12 cellular contexts compared by ENCODE assay signal in genomic region chr6:52415917-52416628, GRCh38. TPM values are rescaled to one million over a fixed set of nuclear protein-coding genes. Genes with fewer than 3 reads are reported as not detected.
DNase-seq lines count a peak whose midpoint lies in the region; ATAC-seq, FAIRE-seq and TF ChIP-seq lines count a peak whose summit lies in the region.
"Had no signal": no experiment of that assay in that cellular context is flagged by ENCODE, and none has a peak within 500 bp of the region (broad histone marks: within the 10 kb centered on the region; RNA-seq: fewer than 3 reads in every experiment).

No MANE protein-coding gene starts in this region.

- H3K27me3 ChIP-seq in HepG2 (ENCODE audit: control insufficient read depth in 1 of 2, insufficient read depth in 2 of 2, low read length in 2 of 2) = peaks cover 0 to 4% of the 10 kb centered on the region in 2 experiments; a peak in 1 of 5 replicates
- H3K27me3 ChIP-seq in right lobe of liver = no peaks in the 10 kb centered on the region
- H3K27me3 ChIP-seq: vagina had no signal

- H3K27me3 Mint-ChIP-seq in T-helper 17 cell = no peaks in the 10 kb centered on the region
- H3K27me3 Mint-ChIP-seq in stimulated activated naive CD8-positive, alpha-beta T cell treated with anti-CD3 and anti-CD28 coated beads, Interleukin-15, amount 100 ng/mL, for 72 hours = no peaks in the 10 kb centered on the region

- no peak overlapping the region for H3K4me3 Mint-ChIP-seq in T-helper 17 cell
- peak overlapping the region; percentile 40 to 50 for H3K4me3 Mint-ChIP-seq in stimulated activated naive CD8-positive, alpha-beta T cell treated with anti-CD3 and anti-CD28 coated beads, Interleukin-15, amount 100 ng/mL, for 72 hours
- H3K4me3 Mint-ChIP-seq: activated naive CD4-positive, alpha-beta T cell treated with anti-CD3 and anti-CD28 coated beads, Interleukin-2, amount 10 ng/mL, durations not matched to agents 7 days and 5 days had no signal

- TF ChIP-seq EP300 in HepG2 (IDR thresholded peaks at IDR 0.05; ENCODE audit: low read depth in 2 of 2, low read length in 2 of 2) (no peak), HepG2 (CRISPR knock-in tag; IDR thresholded peaks at IDR 0.05; ENCODE audit: borderline replicate concordance) (no peak)

- TF ChIP-seq CTCF in HepG2 (CRISPR knock-in tag; IDR thresholded peaks at IDR 0.05) = no peak
- TF ChIP-seq CTCF in right lobe of liver (IDR thresholded peaks at IDR 0.05) = no peak
- no peak for TF ChIP-seq CTCF in fibroblast of mammary gland (conservative IDR thresholded peaks at IDR 0.05; ENCODE audit: control insufficient read depth, insufficient read depth, low read depth, low read length)

- H3K4me1 ChIP-seq in HepG2 (ENCODE audit: insufficient read depth, low read length) = peaks cover 44% of the 10 kb centered on the region
- H3K4me1 ChIP-seq in right lobe of liver = peaks cover 0 to 5% (median 1%) of the 10 kb centered on the region in 4 donors

- no TSS peak for BruUV-seq in HepG2 (replicated peaks; lab: Mats Ljungman, UMichigan)

- no peak for ATAC-seq in HepG2
- ATAC-seq in right lobe of liver = no peak
- ATAC-seq in T-helper 17 cell = no peak
- no peak for ATAC-seq in stimulated activated naive CD8-positive, alpha-beta T cell treated with anti-CD3 and anti-CD28 coated beads, Interleukin-15, amount 100 ng/mL, for 72 hours
- ATAC-seq in HG03469 (IDR thresholded peaks at IDR 0.05; ENCODE audit: unreplicated experiment) = no peak

- DNase-seq in HepG2 (ENCODE audit: low spot score) = no peak
- DNase-seq in right lobe of liver = no peak
- no peak for DNase-seq in T-helper 17 cell
- peak; percentile 66 for DNase-seq in fibroblast of mammary gland (ENCODE audit: low read depth)
- no peak for DNase-seq in stimulated activated naive CD8-positive, alpha-beta T cell treated with anti-CD3 and anti-CD28 coated beads, Interleukin-15, amount 100 ng/mL, for 72 hours
- DNase-seq in effector CD8-positive, alpha-beta T cell (lab: John Stamatoyannopoulos, UW) = no peak
- no peak for DNase-seq in stimulated activated CD4-positive, alpha-beta T cell treated with anti-CD3 and anti-CD28 coated beads, Interleukin-12 subunit alpha, Interleukin-12 subunit beta, amount 100 ng/mL, for 4 hours

- no peak overlapping the region for H3K4me3 ChIP-seq in HepG2 (replicated peaks in 1 of 3; ENCODE audit: insufficient read depth in 1 of 3, low read depth in 2 of 3, low read length in 3 of 3)
- no peak overlapping the region for H3K4me3 ChIP-seq in right lobe of liver
- no peak overlapping the region for H3K4me3 ChIP-seq in fibroblast of mammary gland (ENCODE audit: control insufficient read depth, low read depth, low read length)
- H3K4me3 ChIP-seq: esophagus muscularis mucosa, vagina had no signal

- H2AFZ ChIP-seq in HepG2 (ENCODE audit: low read length) = no peak overlapping the region

- H3K4me2 ChIP-seq in HepG2 (ENCODE audit: low read depth, low read length) = no peak overlapping the region

- no peaks in the 10 kb centered on the region for H3K9me3 Mint-ChIP-seq in stimulated activated naive CD8-positive, alpha-beta T cell treated with anti-CD3 and anti-CD28 coated beads, Interleukin-15, amount 100 ng/mL, for 72 hours
- H3K9me3 Mint-ChIP-seq: activated naive CD4-positive, alpha-beta T cell treated with anti-CD3 and anti-CD28 coated beads, Interleukin-2, amount 10 ng/mL, durations not matched to agents 7 days and 5 days had no signal

- no peaks in the 10 kb centered on the region for H3K36me3 Mint-ChIP-seq in T-helper 17 cell (ENCODE audit: low read depth)
- H3K36me3 Mint-ChIP-seq: activated naive CD4-positive, alpha-beta T cell treated with anti-CD3 and anti-CD28 coated beads, Interleukin-2, amount 10 ng/mL, durations not matched to agents 7 days and 5 days had no signal

- no peak for FAIRE-seq in HepG2 (lab: Jason Lieb, UNC)
- FAIRE-seq: RCC 7860 had no signal

- CTCF ChIA-PET in HepG2 (lab: Yijun Ruan, JAX; ENCODE audit: low intra/inter-chr PET ratio, low total read pairs) = interaction anchor here (1.2 to 5.5 kb wide), 4 partner anchors 9 to 248 kb away, joined by 4 to 79 read pairs (median 14); no protein-coding TSS in a partner anchor

- H3K36me3 ChIP-seq in HepG2 (replicated peaks in 1 of 2; ENCODE audit: control insufficient read depth in 1 of 2, insufficient read depth in 2 of 2, low read length in 2 of 2) = no peaks in the 10 kb centered on the region
- H3K36me3 ChIP-seq in right lobe of liver = no peaks in the 10 kb centered on the region
- H3K36me3 ChIP-seq: esophagus muscularis mucosa, vagina had no signal

- peak overlapping the region; percentile 8 for H3K27ac Mint-ChIP-seq in T-helper 17 cell
- H3K27ac Mint-ChIP-seq in stimulated activated naive CD8-positive, alpha-beta T cell treated with anti-CD3 and anti-CD28 coated beads, Interleukin-15, amount 100 ng/mL, for 72 hours = peak overlapping the region in 1 of 2 donors; percentile 64

- no peak overlapping the region for H3K9ac ChIP-seq in HepG2 (ENCODE audit: insufficient read depth, low read depth, low read length)

- peaks cover 9% of the 10 kb centered on the region for H3K4me1 Mint-ChIP-seq in T-helper 17 cell
- peaks cover 49% of the 10 kb centered on the region for H3K4me1 Mint-ChIP-seq in stimulated activated naive CD8-positive, alpha-beta T cell treated with anti-CD3 and anti-CD28 coated beads, Interleukin-15, amount 100 ng/mL, for 72 hours

- intact Hi-C loops in HepG2 (cut with micrococcal nuclease; ENCODE audit: unreplicated experiment) = loop anchor here (1.0 kb wide), 4 partner anchors 160 to 247 kb away; no protein-coding TSS in a partner anchor
- intact Hi-C loops in right lobe of liver (cut with DNase I) = loop anchor here (5.0 to 10.0 kb wide), 4 partner anchors 179 to 251 kb away; no protein-coding TSS in a partner anchor

- TF ChIP-seq POLR2A in HepG2 (IDR thresholded peaks at IDR 0.05; ENCODE audit: insufficient read depth in 1 of 2, low read depth in 2 of 2, low read length in 2 of 2) = no peak
- TF ChIP-seq POLR2A in right lobe of liver (IDR thresholded peaks at IDR 0.05) = no peak

- no peaks in the 10 kb centered on the region for H4K20me1 ChIP-seq in HepG2 (ENCODE audit: insufficient read depth, low read length)

- in situ Hi-C loops in HepG2 (cut with HindIII; ENCODE audit: extremely low pct_ligation_motif_present, low pct_unique_long_range_greater_than_20kb) = loop anchor here (5.0 kb wide), 2 partner anchors 181 to 246 kb away; no protein-coding TSS in a partner anchor

- 55% methylated on average over 6 of the region's 6 CpGs for WGBS in HepG2 (ENCODE audit: low lambda C conversion rate)
- WGBS in right lobe of liver (ENCODE audit: insufficient coverage, low coverage, low lambda C conversion rate, missing lambda C conversion rate) = 34% methylated on average over 6 of the region's 6 CpGs

- TF ChIP-seq RAD21 in HepG2 (CRISPR knock-in tag; IDR thresholded peaks at IDR 0.05) = no peak

- H3K9me3 ChIP-seq in HepG2 (ENCODE audit: low read length) = no peaks in the 10 kb centered on the region
- H3K9me3 ChIP-seq in right lobe of liver = no peaks in the 10 kb centered on the region
- H3K9me3 ChIP-seq in T-helper 17 cell (ENCODE audit: control insufficient read depth, low read length, poor library complexity, severe bottlenecking) = no peaks in the 10 kb centered on the region
- H3K9me3 ChIP-seq: esophagus muscularis mucosa, vagina had no signal

- H3K79me2 ChIP-seq in HepG2 (ENCODE audit: insufficient read depth, low read length) = no peaks in the 10 kb centered on the region

- H3K27ac ChIP-seq in HepG2 (ENCODE audit: extremely low read length, insufficient read depth, low read length) (no peak overlapping the region), right lobe of liver (no peak overlapping the region)
- H3K27ac ChIP-seq: vagina had no signal

- POLR2A ChIA-PET in HepG2 (lab: Yijun Ruan, JAX) = interaction anchor here (0.9 to 4.0 kb wide), 3 partner anchors 174 to 247 kb away, joined by 3 to 16 read pairs (median 5); no protein-coding TSS in a partner anchor

RNA-seq across cellular contexts. Expression of gene EFHC1, which starts 4.1 kb away (rescaled TPM):
- 18.6 and 23.4 TPM in 2 replicates for total RNA-seq in HepG2 (2016; rRNA removed; fragmentation: Illumina TruSeq; extraction: Trizol)
- total RNA-seq in HepG2 (2016; cell fraction: cytosol; rRNA removed; fragmentation: Illumina TruSeq; extraction: Trizol; ENCODE audit: low read depth) = 6.3 TPM in 2 replicates
- 20.7 and 23.3 TPM in 2 replicates for total RNA-seq in HepG2 (2016; cell fraction: insoluble cytoplasmic fraction; rRNA removed; fragmentation: Illumina TruSeq; extraction: Trizol)
- total RNA-seq in HepG2 (2016; cell fraction: membrane; rRNA removed; fragmentation: Illumina TruSeq; extraction: Trizol) = 5.0 and 8.2 TPM in 2 replicates
- total RNA-seq in HepG2 (2016; cell fraction: nucleus; rRNA removed; fragmentation: Illumina TruSeq; extraction: Trizol) = 39.5 and 46.3 TPM in 2 replicates
- polyA plus RNA-seq in HepG2 (2011; rRNA removed) = 23.5 and 29.5 TPM in 2 replicates
- polyA plus RNA-seq in HepG2 (2011; cell fraction: cytosol; rRNA removed) = 5.5 and 9.2 TPM in 2 replicates
- polyA plus RNA-seq in HepG2 (2011; cell fraction: nucleus; rRNA removed) = 92.9 and 127 TPM in 2 replicates
- polyA plus RNA-seq in HepG2 (2012) = 10.2 and 15.7 TPM in 2 replicates
- polyA plus RNA-seq in HepG2 (2016; cell fraction: cytosol; fragmentation: Illumina TruSeq; extraction: Trizol; ENCODE audit: low read depth) = 2.4 and 2.8 TPM in 2 replicates
- 17.1 and 17.6 TPM in 2 replicates for polyA plus RNA-seq in HepG2 (2016; cell fraction: insoluble cytoplasmic fraction; fragmentation: Illumina TruSeq; extraction: Trizol; ENCODE audit: low read depth)
- 4.6 and 4.7 TPM in 2 replicates for polyA plus RNA-seq in HepG2 (2016; cell fraction: membrane; fragmentation: Illumina TruSeq; extraction: Trizol; ENCODE audit: low read depth)
- polyA plus RNA-seq in HepG2 (2016; cell fraction: nucleus; fragmentation: Illumina TruSeq; extraction: Trizol; ENCODE audit: insufficient read depth, low read depth) = 53.0 and 69.1 TPM in 2 replicates
- 14.9 and 26.4 TPM in 2 replicates for polyA minus RNA-seq in HepG2 (2011; rRNA and poly(A)+ RNA removed; ENCODE audit: low replicate concordance)
- polyA minus RNA-seq in HepG2 (2011; cell fraction: cytosol; rRNA and poly(A)+ RNA removed) = 3.9 and 7.9 TPM in 2 replicates
- 42.3 and 42.6 TPM in 2 replicates for polyA minus RNA-seq in HepG2 (2011; cell fraction: nucleus; rRNA and poly(A)+ RNA removed)
- 10 to 100 TPM in 1 of 6 experiments, 1 to 10 TPM in 5; 3.6 to 10.4 (median 6.0) TPM for total RNA-seq in right lobe of liver
- total RNA-seq in T-helper 17 cell = 1 to 10 TPM; 5.3 to 7.5 TPM

RNA-seq across cellular contexts. Expression of gene PAQR8, which starts 54.1 kb away (rescaled TPM):
- total RNA-seq in HepG2 (2016; rRNA removed; fragmentation: Illumina TruSeq; extraction: Trizol) = 26.2 and 37.7 TPM in 2 replicates
- 3.1 and 3.4 TPM in 2 replicates for total RNA-seq in HepG2 (2016; cell fraction: cytosol; rRNA removed; fragmentation: Illumina TruSeq; extraction: Trizol; ENCODE audit: low read depth)
- total RNA-seq in HepG2 (2016; cell fraction: insoluble cytoplasmic fraction; rRNA removed; fragmentation: Illumina TruSeq; extraction: Trizol) = 25.3 and 36.5 TPM in 2 replicates
- total RNA-seq in HepG2 (2016; cell fraction: membrane; rRNA removed; fragmentation: Illumina TruSeq; extraction: Trizol) = 16.5 TPM in 2 replicates
- 36.5 and 38.6 TPM in 2 replicates for total RNA-seq in HepG2 (2016; cell fraction: nucleus; rRNA removed; fragmentation: Illumina TruSeq; extraction: Trizol)
- polyA plus RNA-seq in HepG2 (2011; rRNA removed) = 36.5 and 50.7 TPM in 2 replicates
- 33.7 and 46.9 TPM in 2 replicates for polyA plus RNA-seq in HepG2 (2011; cell fraction: cytosol; rRNA removed)
- 17.0 and 22.0 TPM in 2 replicates for polyA plus RNA-seq in HepG2 (2011; cell fraction: nucleus; rRNA removed)
- 18.9 and 24.9 TPM in 2 replicates for polyA plus RNA-seq in HepG2 (2012)
- polyA plus RNA-seq in HepG2 (2016; cell fraction: cytosol; fragmentation: Illumina TruSeq; extraction: Trizol; ENCODE audit: low read depth) = 2.3 and 2.8 TPM in 2 replicates
- polyA plus RNA-seq in HepG2 (2016; cell fraction: insoluble cytoplasmic fraction; fragmentation: Illumina TruSeq; extraction: Trizol; ENCODE audit: low read depth) = 23.7 TPM in 2 replicates
- 8.0 and 8.6 TPM in 2 replicates for polyA plus RNA-seq in HepG2 (2016; cell fraction: membrane; fragmentation: Illumina TruSeq; extraction: Trizol; ENCODE audit: low read depth)
- polyA plus RNA-seq in HepG2 (2016; cell fraction: nucleus; fragmentation: Illumina TruSeq; extraction: Trizol; ENCODE audit: insufficient read depth, low read depth) = 41.8 and 43.1 TPM in 2 replicates
- 0.87 and 184 TPM in 2 replicates for polyA minus RNA-seq in HepG2 (2011; rRNA and poly(A)+ RNA removed; ENCODE audit: low replicate concordance)
- 34.4 and 49.4 TPM in 2 replicates for polyA minus RNA-seq in HepG2 (2011; cell fraction: cytosol; rRNA and poly(A)+ RNA removed)
- polyA minus RNA-seq in HepG2 (2011; cell fraction: nucleus; rRNA and poly(A)+ RNA removed) = 30.6 and 38.9 TPM in 2 replicates
- total RNA-seq in right lobe of liver = 1 to 10 TPM in 3 of 6 experiments, under 1 TPM in 3; 0.29 to 1.5 (median 0.77) TPM
- 1 to 10 TPM; 3.6 to 7.7 TPM for total RNA-seq in T-helper 17 cell
